In genomic region chr7:116543664-116544063, GRCh38 we compare ENCODE assay signal across 14 cellular contexts. TPM values are rescaled to one million over a fixed set of nuclear protein-coding genes. Genes with fewer than 3 reads are reported as not detected.
DNase-seq lines count a peak whose midpoint lies in the region; ATAC-seq, FAIRE-seq and TF ChIP-seq lines count a peak whose summit lies in the region.
"Had no signal": no experiment of that assay in that cellular context is flagged by ENCODE, and none has a peak within 500 bp of the region (broad histone marks: within the 10 kb centered on the region; RNA-seq: fewer than 3 reads in every experiment).

No MANE protein-coding gene starts in this region.

- H3K14ac ChIP-seq in mesenchymal stem cell (ENCODE audit: low read length in 2 of 2): no peak overlapping the region

- 45% methylated on average over 2 of the region's 2 CpGs for WGBS in A549 (ENCODE audit: missing lambda C conversion rate)
- WGBS in mesenchymal stem cell: 92% methylated on average over 1 of the region's 2 CpGs

- no peak overlapping the region for H3K4ac ChIP-seq in mesenchymal stem cell (ENCODE audit: low read depth in 1 of 2, low read length in 2 of 2)

- H3K27ac ChIP-seq in A549 (peak overlapping the region in 1 of 2 experiments; percentile 36; a peak in 2 of 6 replicates), brain microvascular endothelial cell (peak overlapping the region; percentile 71), mesenchymal stem cell (ENCODE audit: low read length, poor library complexity, severe bottlenecking) (no peak overlapping the region)

- no peak overlapping the region for H2BK12ac ChIP-seq in mesenchymal stem cell (ENCODE audit: low read length in 2 of 2)

- no peak overlapping the region for H4K8ac ChIP-seq in mesenchymal stem cell (ENCODE audit: low read length)

- H3K23ac ChIP-seq in mesenchymal stem cell (ENCODE audit: low read length in 2 of 2): no peak overlapping the region

- TF ChIP-seq RAD21 in A549 (conservative IDR thresholded peaks at IDR 0.05 in 1 of 2, IDR thresholded peaks at IDR 0.05 in 1 of 2): no peak

- no peaks in the 10 kb centered on the region for H3K27me3 ChIP-seq in brain microvascular endothelial cell (replicated peaks)
- no peaks in the 10 kb centered on the region for H3K27me3 ChIP-seq in mesenchymal stem cell (ENCODE audit: control insufficient read depth in 1 of 2, insufficient read depth in 1 of 2, low read length in 2 of 2)
- H3K27me3 ChIP-seq: BE2C had no signal

- H3K18ac ChIP-seq in mesenchymal stem cell (ENCODE audit: low read depth in 1 of 2, low read length in 2 of 2): no peak overlapping the region

- intact Hi-C loops in head of caudate nucleus (cut with DNase I) (no loop called here), posterior vena cava (cut with DNase I) (loop anchor here in 1 of 2 donors (5.0 kb wide), 1 partner anchor 39 kb away; no protein-coding TSS in a partner anchor)

- H3K79me1 ChIP-seq in mesenchymal stem cell (replicated peaks; ENCODE audit: low read length, poor library complexity, severe bottlenecking): peaks cover 18% of the 10 kb centered on the region

- H3K9me3 ChIP-seq in A549 (no peaks in the 10 kb centered on the region), mesenchymal stem cell (ENCODE audit: control insufficient read depth, low read length) (no peaks in the 10 kb centered on the region)
- H3K9me3 ChIP-seq: BE2C had no signal

- TF ChIP-seq EP300 in A549 (IDR thresholded peaks at IDR 0.05): no peak

- no peak overlapping the region for H4K91ac ChIP-seq in mesenchymal stem cell (ENCODE audit: low read length)

- H3K4me2 ChIP-seq in A549 (0 out of 3 replicates have a peak overlapping the region, but pooled peaks have one; percentile 2), mesenchymal stem cell (ENCODE audit: low read length, poor library complexity, severe bottlenecking) (no peak overlapping the region)

- DNase-seq in A549 (ENCODE audit: low read depth in 1 of 2, low spot score in 1 of 2) (no peak), brain microvascular endothelial cell (no peak), mesenchymal stem cell (peak; percentile 87), head of caudate nucleus (no peak), posterior vena cava (ENCODE audit: low spot score) (no peak), NCI-H187 (lab: John Stamatoyannopoulos, UW) (no peak)
- DNase-seq: BE2C; GDM1; NCI-H1436; stimulated activated CD4-positive, alpha-beta T cell treated with anti-CD3 and anti-CD28 coated beads, Interleukin-2, amount 100 ng/mL, for 24 hours; T-helper 17 cell had no signal

- FAIRE-seq in A549 (lab: Jason Lieb, UNC): no peak
- FAIRE-seq: endometrium had no signal

- no peak overlapping the region for H2BK120ac ChIP-seq in mesenchymal stem cell (ENCODE audit: low read depth, low read length)

- H3K36me3 ChIP-seq in brain microvascular endothelial cell (replicated peaks): peaks cover 43% of the 10 kb centered on the region
- H3K36me3 ChIP-seq in mesenchymal stem cell (ENCODE audit: control insufficient read depth in 1 of 2, insufficient read depth in 2 of 2, low read depth in 1 of 2, low read length in 2 of 2): peaks cover 9 to 92% of the 10 kb centered on the region in 2 experiments
- H3K36me3 ChIP-seq: BE2C had no signal

- POLR2A ChIA-PET in A549 (lab: Yijun Ruan, JAX): no interaction called here

- in situ Hi-C loops in brain microvascular endothelial cell (cut with HindIII; ENCODE audit: low pct_ligation_motif_present, low sequenced_read_pairs): no loop called here

- no peak overlapping the region for H2AFZ ChIP-seq in mesenchymal stem cell (ENCODE audit: low read depth, low read length)

- H2BK15ac ChIP-seq in mesenchymal stem cell (ENCODE audit: low read depth, poor library complexity, severe bottlenecking): no peak overlapping the region

- CTCF ChIA-PET in A549 (lab: Yijun Ruan, JAX): interaction anchor here (1.4 to 9.9 kb wide), 4 partner anchors 17 to 286 kb away, joined by 4 to 73 read pairs (median 6); no protein-coding TSS in a partner anchor

- H3K4me1 ChIP-seq in A549 (peaks cover 56% of the 10 kb centered on the region), mesenchymal stem cell (ENCODE audit: control insufficient read depth, insufficient read depth, low read depth, low read length) (peaks cover 12% of the 10 kb centered on the region)
- H3K4me1 ChIP-seq: BE2C had no signal

- ATAC-seq in A549: no peak; a peak in 1 of 6 replicates
- ATAC-seq in HG02571 (IDR thresholded peaks at IDR 0.05; ENCODE audit: unreplicated experiment): peak; percentile 37
- ATAC-seq in GM21529 (IDR thresholded peaks at IDR 0.05; ENCODE audit: unreplicated experiment): no peak
- ATAC-seq: T-helper 17 cell had no signal

- no peak for TF ChIP-seq POLR2A in A549 (IDR thresholded peaks at IDR 0.05; ENCODE audit: low read length)

- H2BK5ac ChIP-seq in mesenchymal stem cell (ENCODE audit: low read depth, low read length, poor library complexity, severe bottlenecking): no peak overlapping the region

- H2AK5ac ChIP-seq in mesenchymal stem cell (ENCODE audit: low read length, severe bottlenecking): no peak overlapping the region

- H3K9ac ChIP-seq in mesenchymal stem cell (ENCODE audit: low read length): peak overlapping the region; percentile 73

- TF ChIP-seq CTCF in A549 (IDR thresholded peaks at IDR 0.05): no peak
- TF ChIP-seq CTCF in brain microvascular endothelial cell (IDR thresholded peaks at IDR 0.05; ENCODE audit: low read depth, low read length, missing control alignments): no peak

- H3K4me3 ChIP-seq in A549 (no peak overlapping the region), brain microvascular endothelial cell (ENCODE audit: low read depth, low read length) (no peak overlapping the region), mesenchymal stem cell (ENCODE audit: insufficient read depth in 1 of 2, low read depth in 1 of 2, low read length in 2 of 2) (no peak overlapping the region)

TF ChIP-seq in A549, 52 proteins besides CTCF, POLR2A, EP300 and RAD21:
- TF ChIP-seq FOSL2 (IDR thresholded peaks at IDR 0.05) (no peak), FOSL2 (CRISPR knock-in tag; IDR thresholded peaks at IDR 0.05) (peak; percentile 31; the same call in 1 of the 2 replicates), RARB (CRISPR knock-in tag; IDR thresholded peaks at IDR 0.05) (no peak), NFE2L2 (conservative IDR thresholded peaks at IDR 0.05; ENCODE audit: low read length) (no peak), ZNF302 (CRISPR knock-in tag; IDR thresholded peaks at IDR 0.05) (no peak), HOXA7 (CRISPR knock-in tag; IDR thresholded peaks at IDR 0.05) (no peak), HMGXB4 (CRISPR knock-in tag; IDR thresholded peaks at IDR 0.05; ENCODE audit: borderline replicate concordance) (no peak), GATA3 (IDR thresholded peaks at IDR 0.05; ENCODE audit: borderline replicate concordance) (no peak)

RNA-seq across cellular contexts. Expression of gene CAV1, which starts 18.8 kb away (rescaled TPM):
- polyA plus RNA-seq in A549 (2011; rRNA removed): 365 and 529 TPM in 2 replicates
- 589 and 611 TPM in 2 replicates for polyA plus RNA-seq in A549 (2012; cell fraction: cytosol; rRNA removed)
- polyA plus RNA-seq in A549 (2012; cell fraction: nucleus; rRNA removed): 290 and 502 TPM in 2 replicates
- polyA plus RNA-seq in A549 (2017; fragmentation: RNase III; extraction: RNeasy Plus Mini Kit Qiagen cat#74134 plus additional on column Dnase treatment): 493 to 547 TPM (median 530 TPM) in 3 replicates
- polyA minus RNA-seq in A549 (2011; rRNA and poly(A)+ RNA removed): 537 and 542 TPM in 2 replicates
- 281 TPM for polyA plus RNA-seq in mesenchymal stem cell (2013, experiment 1 of 2)
- polyA plus RNA-seq in mesenchymal stem cell (2013, experiment 2 of 2): 300 TPM
- 100 to 1,000 TPM; 226 to 291 TPM for total RNA-seq in posterior vena cava

RNA-seq across cellular contexts. Expression of gene CAV2, which starts 44.1 kb away (rescaled TPM):
- polyA plus RNA-seq in A549 (2011; rRNA removed) (257 and 296 TPM in 2 replicates), A549 (2017; fragmentation: RNase III; extraction: RNeasy Plus Mini Kit Qiagen cat#74134 plus additional on column Dnase treatment) (142 to 159 TPM (median 156 TPM) in 3 replicates)
- polyA plus RNA-seq in A549 (2012; cell fraction: cytosol; rRNA removed): 161 and 178 TPM in 2 replicates
- polyA plus RNA-seq in A549 (2012; cell fraction: nucleus; rRNA removed): 64.3 and 90.5 TPM in 2 replicates
- polyA minus RNA-seq in A549 (2011; rRNA and poly(A)+ RNA removed): 179 and 187 TPM in 2 replicates
- polyA plus RNA-seq in mesenchymal stem cell (2013, experiment 1 of 2): 53.9 TPM
- 58.7 TPM for polyA plus RNA-seq in mesenchymal stem cell (2013, experiment 2 of 2)
- 100 to 1,000 TPM in 1 of 2 donors, 10 to 100 TPM in 1; 81.9 to 102 TPM for total RNA-seq in posterior vena cava
